ENCODE assay signal across 20 cellular contexts in genomic region chr7:133258174-133258573, GRCh38.
"Had no signal": no experiment of that assay in that cellular context is flagged by ENCODE, and none has a peak within 500 bp of the region (broad histone marks: within the 10 kb centered on the region; RNA-seq: fewer than 3 reads in every experiment).

No MANE protein-coding gene starts in this region.

- ATAC-seq: activated CD4-positive, CD25-positive, alpha-beta regulatory T cell treated with anti-CD3 and anti-CD28 coated beads, Interleukin-2, amount 50 U/mL, for 24 hours; activated T-cell treated with anti-CD3 and anti-CD28 coated beads, Interleukin-2, amount 50 U/mL, for 4 hours; gastroesophageal sphincter; left cardiac atrium; sciatic nerve; stimulated activated memory B cell treated with anti-CD40 and anti-IgM and Interleukin-4, amounts not matched to agents 10 μg/mL and 1 μg/mL and 100 μg/mL, for 72 hours had no signal

- H3K4me3 ChIP-seq: gastroesophageal sphincter, tibial artery had no signal

- H3K36me3 ChIP-seq: gastroesophageal sphincter, tibial artery had no signal

- FAIRE-seq: small intestine had no signal

- H3K4me3 Mint-ChIP-seq: activated CD4-positive, alpha-beta T cell treated with anti-CD3 and anti-CD28 coated beads, Interleukin-2, amount 10 ng/mL, durations not matched to agents 7 days and 5 days; activated naive CD4-positive, alpha-beta T cell treated with anti-CD3 and anti-CD28 coated beads for 36 hours; activated T-cell treated with anti-CD3 and anti-CD28 coated beads, Interleukin-2, amount 50 U/mL, for 4 hours; endodermal cell; neural crest cell; stimulated activated memory B cell treated with anti-CD40 and anti-IgM and Interleukin-4, amounts not matched to agents 10 μg/mL and 1 μg/mL and 100 μg/mL, for 72 hours had no signal

- H3K27me3 ChIP-seq: gastroesophageal sphincter, tibial artery had no signal

- H3K9me3 Mint-ChIP-seq: activated CD4-positive, alpha-beta T cell treated with anti-CD3 and anti-CD28 coated beads, Interleukin-2, amount 10 ng/mL, durations not matched to agents 7 days and 5 days; activated naive CD4-positive, alpha-beta T cell treated with anti-CD3 and anti-CD28 coated beads for 36 hours; activated T-cell treated with anti-CD3 and anti-CD28 coated beads, Interleukin-2, amount 50 U/mL, for 4 hours; endodermal cell; neural crest cell; stimulated activated memory B cell treated with anti-CD40 and anti-IgM and Interleukin-4, amounts not matched to agents 10 μg/mL and 1 μg/mL and 100 μg/mL, for 72 hours had no signal

- H3K27ac Mint-ChIP-seq: activated CD4-positive, alpha-beta T cell treated with anti-CD3 and anti-CD28 coated beads, Interleukin-2, amount 10 ng/mL, durations not matched to agents 7 days and 5 days; activated naive CD4-positive, alpha-beta T cell treated with anti-CD3 and anti-CD28 coated beads for 36 hours; endodermal cell; stimulated activated memory B cell treated with anti-CD40 and anti-IgM and Interleukin-4, amounts not matched to agents 10 μg/mL and 1 μg/mL and 100 μg/mL, for 72 hours had no signal

- H3K27me3 Mint-ChIP-seq: activated CD4-positive, alpha-beta T cell treated with anti-CD3 and anti-CD28 coated beads, Interleukin-2, amount 10 ng/mL, durations not matched to agents 7 days and 5 days; stimulated activated memory B cell treated with anti-CD40 and anti-IgM and Interleukin-4, amounts not matched to agents 10 μg/mL and 1 μg/mL and 100 μg/mL, for 72 hours had no signal

- DNase-seq: activated CD4-positive, alpha-beta T cell treated with anti-CD3 and anti-CD28 coated beads, Interleukin-2, amount 10 ng/mL, durations not matched to agents 7 days and 5 days; activated naive CD4-positive, alpha-beta T cell treated with anti-CD3 and anti-CD28 coated beads for 36 hours; activated T-cell treated with anti-CD3 and anti-CD28 coated beads, Interleukin-2, amount 50 U/mL, for 4 hours; cerebellar nuclear complex; cortex of kidney; endodermal cell; head of caudate nucleus; hypothalamus; islet precursor cell; left cardiac atrium; posterior cingulate gyrus; small intestine; stimulated activated CD4-positive, alpha-beta T cell treated with anti-CD3 and anti-CD28 coated beads, Interleukin-2, amount 100 ng/mL, for 24 hours; tibial artery had no signal

- H3K27ac ChIP-seq: epithelial cell of prostate, gastroesophageal sphincter, tibial artery had no signal

- H3K9me3 ChIP-seq: gastroesophageal sphincter, tibial artery had no signal
